In the genomic region with DNA sequence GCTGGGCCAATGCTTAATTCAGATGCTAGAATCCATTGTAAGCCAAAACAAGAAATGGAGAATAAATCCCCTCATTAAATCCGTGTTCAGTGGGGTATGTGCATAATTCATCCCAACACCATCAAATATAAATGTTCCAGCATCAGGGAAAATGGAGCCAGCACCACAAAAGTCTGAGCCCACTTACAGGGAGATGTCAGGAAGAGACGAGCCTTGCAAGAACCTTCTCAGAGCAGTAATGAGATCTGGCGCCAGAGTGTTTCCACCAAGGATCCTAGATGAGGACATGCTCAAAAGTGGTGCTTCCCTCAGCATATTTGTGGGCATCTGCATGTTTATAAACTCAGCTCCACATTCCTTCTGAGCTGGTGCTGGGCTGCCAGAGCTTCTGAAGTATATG, we compare ENCODE assay signal across 19 cellular contexts.
A peak's percentile ranks its signal among the peaks of the same experiment; 100 is the strongest.
DNase-seq lines count a peak whose midpoint lies in the region; ATAC-seq and FAIRE-seq lines count a peak whose summit lies in the region.
"Had no signal": no experiment of that assay in that cellular context is flagged by ENCODE, and none has a peak within 500 bp of the region (broad histone marks: within the 10 kb centered on the region; RNA-seq: fewer than 3 reads in every experiment).

No MANE protein-coding gene starts in this region.

- peak overlapping the region; percentile 39; the same call in 1 of the 2 replicates for H3K4me3 ChIP-seq in SK-N-MC
- H3K4me3 ChIP-seq: A549; BLaER1 treated with 17β-estradiol and CSF1 and Interleukin-3, amounts not matched to agents 10 nM and 100 nM had no signal

- peak; percentile 75 for DNase-seq in SK-N-MC (ENCODE audit: low read depth, low spot score)
- peak; percentile 19 for DNase-seq in posterior vena cava (ENCODE audit: low spot score)
- DNase-seq in urothelium cell line (ENCODE audit: low spot score) = peak; percentile 4
- DNase-seq in activated CD4-positive, alpha-beta T cell treated with anti-CD3 and anti-CD28 coated beads for 1 hour = no peak
- DNase-seq: AML-193; Caco-2; Calu3; CD4-positive, alpha-beta T cell; CD8-positive, alpha-beta T cell; DMS79 treated with DMSO at 0.1 percent for 48 hours; GF-D8 had no signal

- intact Hi-C loops in posterior vena cava (cut with DNase I) = no loop called here

- H3K27ac ChIP-seq in SK-N-MC = peak overlapping the region; percentile 84
- H3K27ac ChIP-seq: 22Rv1; A549; BLaER1 treated with 17β-estradiol and CSF1 and Interleukin-3, amounts not matched to agents 10 nM and 100 nM; C4-2B had no signal

- no peaks in the 10 kb centered on the region for H3K36me3 ChIP-seq in SK-N-MC (ENCODE audit: insufficient read depth, low read length)
- H3K36me3 ChIP-seq: BLaER1 treated with 17β-estradiol and CSF1 and Interleukin-3, amounts not matched to agents 10 nM and 100 nM had no signal

- no peak overlapping the region for H3K9ac ChIP-seq in SK-N-MC (ENCODE audit: insufficient read length)
- H3K9ac ChIP-seq: BLaER1 treated with 17β-estradiol and CSF1 and Interleukin-3, amounts not matched to agents 10 nM and 100 nM had no signal

- no peaks in the 10 kb centered on the region for H3K9me3 ChIP-seq in SK-N-MC (ENCODE audit: low read depth, low read length)
- H3K9me3 ChIP-seq: A549; BLaER1 treated with 17β-estradiol and CSF1 and Interleukin-3, amounts not matched to agents 10 nM and 100 nM; Caco-2 had no signal

- no peak for FAIRE-seq in urothelium cell line (lab: Jason Lieb, UNC)
- FAIRE-seq: A549, D721Med, G401.6, GM12891 had no signal

- no peak for ATAC-seq in HG03460 (IDR thresholded peaks at IDR 0.05; ENCODE audit: unreplicated experiment)
- ATAC-seq: A549; CD8-positive, alpha-beta T cell had no signal
